ENCODE assay signal across 27 cellular contexts in the genomic region with DNA sequence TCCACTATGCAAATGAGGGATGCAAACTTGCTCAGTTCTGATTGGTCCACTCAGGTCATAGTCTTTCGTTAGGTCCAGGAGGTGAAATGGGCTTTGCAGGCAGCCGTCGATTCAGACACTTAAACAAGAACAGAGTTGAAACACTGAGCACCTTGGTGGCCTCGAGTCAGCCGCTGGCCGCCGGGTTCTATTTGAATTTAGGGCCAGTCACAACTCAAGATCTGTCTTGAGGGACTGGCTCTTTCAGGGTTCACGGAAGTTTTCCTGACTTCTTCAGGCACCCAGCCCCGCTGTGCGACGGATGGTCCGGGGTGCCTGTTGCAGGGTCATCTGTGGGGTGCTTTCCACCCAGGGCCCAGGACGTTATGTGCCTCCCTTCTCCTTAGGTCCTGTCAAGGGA.
"Had no signal": no experiment of that assay in that cellular context is flagged by ENCODE, and none has a peak within 500 bp of the region (broad histone marks: within the 10 kb centered on the region; RNA-seq: fewer than 3 reads in every experiment).

No MANE protein-coding gene starts in this region.

- H3K27me3 Mint-ChIP-seq: activated CD4-positive, alpha-beta memory T cell treated with anti-CD3 and anti-CD28 coated beads, Interleukin-2, amount 10 ng/mL, durations not matched to agents 7 days and 5 days; activated CD4-positive, alpha-beta T cell treated with anti-CD3 and anti-CD28 coated beads, Interleukin-2, amount 10 ng/mL, durations not matched to agents 7 days and 5 days; activated naive CD8-positive, alpha-beta T cell; activated T-cell treated with anti-CD3 and anti-CD28 coated beads, Interleukin-2, amount 50 U/mL, for 24 hours; central memory CD8-positive, alpha-beta T cell had no signal

- H3K9me3 Mint-ChIP-seq: activated CD4-positive, alpha-beta memory T cell treated with anti-CD3 and anti-CD28 coated beads, Interleukin-2, amount 10 ng/mL, durations not matched to agents 7 days and 5 days; activated CD4-positive, alpha-beta T cell treated with anti-CD3 and anti-CD28 coated beads, Interleukin-2, amount 10 ng/mL, durations not matched to agents 7 days and 5 days; activated T-cell treated with anti-CD3 and anti-CD28 coated beads, Interleukin-2, amount 50 U/mL, for 24 hours; activated T-cell treated with anti-CD3 and anti-CD28 coated beads, Interleukin-2, amount 50 U/mL, for 72 hours; central memory CD8-positive, alpha-beta T cell had no signal

- H3K36me3 Mint-ChIP-seq: activated naive CD8-positive, alpha-beta T cell; WTC11 had no signal

- DNase-seq: activated CD4-positive, alpha-beta memory T cell treated with anti-CD3 and anti-CD28 coated beads, Interleukin-2, amount 10 ng/mL, durations not matched to agents 7 days and 5 days; activated CD4-positive, alpha-beta T cell treated with anti-CD3 and anti-CD28 coated beads for 1 hour; activated CD4-positive, alpha-beta T cell treated with anti-CD3 and anti-CD28 coated beads for 4 hours; activated CD4-positive, alpha-beta T cell treated with anti-CD3 and anti-CD28 coated beads, Interleukin-2, amount 10 ng/mL, durations not matched to agents 7 days and 5 days; activated CD4-positive, alpha-beta T cell treated with anti-CD3 and anti-CD28 coated beads, Interleukin-2, amount 50 U/mL, for 4 hours; activated CD8-positive, alpha-beta memory T cell treated with anti-CD3 and anti-CD28 coated beads, Interleukin-2, amount 50 U/mL, for 48 hours; activated gamma-delta T cell; activated naive CD4-positive, alpha-beta T cell; activated naive CD4-positive, alpha-beta T cell treated with anti-CD3 and anti-CD28 coated beads, Interleukin-2, amount 50 U/mL, for 16 hours; activated T-cell treated with anti-CD3 and anti-CD28 coated beads for 4 hours; activated T-cell treated with anti-CD3 and anti-CD28 coated beads, Interleukin-2, amount 50 U/mL, for 24 hours; activated T-cell treated with anti-CD3 and anti-CD28 coated beads, Interleukin-2, amount 50 U/mL, for 72 hours; amniotic stem cell; anterior cingulate cortex; brain microvascular endothelial cell; cortex of kidney; effector memory CD4-positive, alpha-beta T cell; erythroblast; foreskin melanocyte; heart right ventricle; T-helper 2 cell had no signal

- H3K4me1 Mint-ChIP-seq: activated CD4-positive, alpha-beta memory T cell treated with anti-CD3 and anti-CD28 coated beads, Interleukin-2, amount 10 ng/mL, durations not matched to agents 7 days and 5 days; activated CD4-positive, alpha-beta T cell treated with anti-CD3 and anti-CD28 coated beads, Interleukin-2, amount 10 ng/mL, durations not matched to agents 7 days and 5 days; central memory CD8-positive, alpha-beta T cell had no signal

- H3K27ac Mint-ChIP-seq: activated CD4-positive, alpha-beta memory T cell treated with anti-CD3 and anti-CD28 coated beads, Interleukin-2, amount 10 ng/mL, durations not matched to agents 7 days and 5 days; activated CD4-positive, alpha-beta T cell treated with anti-CD3 and anti-CD28 coated beads, Interleukin-2, amount 10 ng/mL, durations not matched to agents 7 days and 5 days; activated naive CD8-positive, alpha-beta T cell; activated T-cell treated with anti-CD3 and anti-CD28 coated beads, Interleukin-2, amount 50 U/mL, for 24 hours; activated T-cell treated with anti-CD3 and anti-CD28 coated beads, Interleukin-2, amount 50 U/mL, for 72 hours; WTC11 had no signal

- H3K9me3 ChIP-seq: esophagus muscularis mucosa had no signal

- H3K4me3 ChIP-seq: esophagus muscularis mucosa, gastroesophageal sphincter, heart right ventricle had no signal

- H3K4me1 ChIP-seq: esophagus muscularis mucosa, gastroesophageal sphincter, heart right ventricle had no signal

- H3K4me3 Mint-ChIP-seq: activated CD4-positive, alpha-beta memory T cell treated with anti-CD3 and anti-CD28 coated beads, Interleukin-2, amount 10 ng/mL, durations not matched to agents 7 days and 5 days; activated CD4-positive, alpha-beta T cell treated with anti-CD3 and anti-CD28 coated beads, Interleukin-2, amount 10 ng/mL, durations not matched to agents 7 days and 5 days; activated naive CD8-positive, alpha-beta T cell; activated T-cell treated with anti-CD3 and anti-CD28 coated beads, Interleukin-2, amount 50 U/mL, for 24 hours; activated T-cell treated with anti-CD3 and anti-CD28 coated beads, Interleukin-2, amount 50 U/mL, for 72 hours; central memory CD8-positive, alpha-beta T cell; WTC11 had no signal

- H3K36me3 ChIP-seq: brain microvascular endothelial cell, esophagus muscularis mucosa, gastroesophageal sphincter, heart right ventricle had no signal

- ATAC-seq: activated T-cell treated with anti-CD3 and anti-CD28 coated beads, Interleukin-2, amount 50 U/mL, for 72 hours; gastroesophageal sphincter; heart right ventricle; WTC11 had no signal

- H3K27ac ChIP-seq: brain microvascular endothelial cell, esophagus muscularis mucosa, gastroesophageal sphincter, heart right ventricle, VCaP had no signal

- H3K27me3 ChIP-seq: brain microvascular endothelial cell had no signal
